21 cellular contexts compared by ENCODE assay signal in the genomic region with DNA sequence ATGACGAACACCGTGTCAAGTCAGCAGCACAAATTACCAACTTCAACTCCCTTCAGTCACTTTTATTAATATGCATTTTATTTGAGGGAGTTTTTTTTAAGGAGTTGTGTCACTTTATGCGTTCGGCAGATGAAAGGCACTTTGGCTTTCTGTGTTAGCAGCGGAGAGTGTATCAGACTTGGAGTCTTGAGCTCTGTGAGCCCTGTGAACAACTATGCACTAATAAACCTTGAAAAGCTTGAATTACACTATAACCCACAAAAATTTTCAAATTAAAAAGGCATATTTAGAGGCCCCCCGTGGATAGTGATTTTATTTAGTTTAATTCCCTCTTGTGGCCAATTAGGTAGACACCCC.
DNase-seq lines count a peak whose midpoint lies in the region; ATAC-seq and TF ChIP-seq lines count a peak whose summit lies in the region.
"Had no signal": no experiment of that assay in that cellular context is flagged by ENCODE, and none has a peak within 500 bp of the region (broad histone marks: within the 10 kb centered on the region; RNA-seq: fewer than 3 reads in every experiment).

No MANE protein-coding gene starts in this region.

- H3K4me2 ChIP-seq in osteoblast (ENCODE audit: insufficient read depth, low read length): peak overlapping the region; percentile 82
- H3K4me2 ChIP-seq: A549, smooth muscle cell had no signal

- H3K36me3 Mint-ChIP-seq in activated CD8-positive, alpha-beta T cell treated with anti-CD3 and anti-CD28 coated beads for 36 hours (ENCODE audit: low read depth): no peaks in the 10 kb centered on the region
- H3K36me3 Mint-ChIP-seq: activated naive CD4-positive, alpha-beta T cell treated with anti-CD3 and anti-CD28 coated beads, Interleukin-2, amount 50 U/mL, for 24 hours; memory B cell; naive B cell; T-cell had no signal

- no peaks in the 10 kb centered on the region for H3K27me3 Mint-ChIP-seq in activated CD8-positive, alpha-beta T cell treated with anti-CD3 and anti-CD28 coated beads for 36 hours
- H3K27me3 Mint-ChIP-seq: activated naive CD4-positive, alpha-beta T cell treated with anti-CD3 and anti-CD28 coated beads, Interleukin-2, amount 50 U/mL, for 24 hours; memory B cell; naive B cell; T-cell had no signal

- H2AFZ ChIP-seq in osteoblast (ENCODE audit: low read length): peak overlapping the region; percentile 58

- CTCF ChIA-PET in activated CD8-positive, alpha-beta T cell treated with anti-CD3 and anti-CD28 coated beads for 36 hours (lab: Charles Lee): no interaction called here

- H3K4me3 ChIP-seq in right cardiac atrium (ENCODE audit: low read length) (peak overlapping the region; percentile 16), epithelial cell of esophagus (ENCODE audit: low read length) (peak overlapping the region; percentile 27), osteoblast (ENCODE audit: insufficient read depth, low read length) (peak overlapping the region; percentile 61)
- H3K4me3 ChIP-seq: A549, smooth muscle cell had no signal

- H3K9me3 Mint-ChIP-seq in activated CD8-positive, alpha-beta T cell treated with anti-CD3 and anti-CD28 coated beads for 36 hours: no peaks in the 10 kb centered on the region
- H3K9me3 Mint-ChIP-seq: activated naive CD4-positive, alpha-beta T cell treated with anti-CD3 and anti-CD28 coated beads, Interleukin-2, amount 50 U/mL, for 24 hours; HFFc6; memory B cell had no signal

- H3K27me3 ChIP-seq in right cardiac atrium (ENCODE audit: control insufficient read depth, insufficient read depth) (no peaks in the 10 kb centered on the region), osteoblast (ENCODE audit: insufficient read depth, low read length) (no peaks in the 10 kb centered on the region)
- H3K27me3 ChIP-seq: foreskin keratinocyte had no signal

- WGBS in right cardiac atrium: 44% methylated on average over 6 of the region's 6 CpGs

- TF ChIP-seq CTCF in epithelial cell of esophagus (IDR thresholded peaks at IDR 0.05; ENCODE audit: insufficient read depth, low read depth, low read length, missing control alignments) (no peak), osteoblast (IDR thresholded peaks at IDR 0.05; ENCODE audit: extremely low read depth, low read depth, low read length) (no peak)
- no peak for TF ChIP-seq CTCF in activated CD8-positive, alpha-beta T cell treated with anti-CD3 and anti-CD28 coated beads for 36 hours (IDR thresholded peaks at IDR 0.05)

- ATAC-seq in right cardiac atrium: no peak
- no peak for ATAC-seq in Right ventricle myocardium superior (ENCODE audit: poor library complexity)
- no peak for ATAC-seq in HG02973 (IDR thresholded peaks at IDR 0.05; ENCODE audit: unreplicated experiment)
- no peak for ATAC-seq in HG02642 (IDR thresholded peaks at IDR 0.05; ENCODE audit: poor library complexity, unreplicated experiment)
- ATAC-seq in activated CD8-positive, alpha-beta T cell treated with anti-CD3 and anti-CD28 coated beads for 36 hours: no peak
- ATAC-seq: A549, foreskin keratinocyte, T-cell had no signal

- DNase-seq in right cardiac atrium (no peak), Right ventricle myocardium superior (no peak), epithelial cell of esophagus (ENCODE audit: low read depth) (no peak), osteoblast (ENCODE audit: insufficient read length, low spot score, missing footprints) (no peak), NCI-H1436 treated with DMSO at 0.1 percent for 48 hours (lab: John Stamatoyannopoulos, UW) (no peak)
- no peak for DNase-seq in activated CD8-positive, alpha-beta T cell treated with anti-CD3 and anti-CD28 coated beads for 36 hours
- DNase-seq: activated CD4-positive, alpha-beta T cell treated with anti-CD3 and anti-CD28 coated beads for 1 hour; DMS153; GF-D8; HFFc6; MM.1S; naive B cell; stimulated activated CD4-positive, alpha-beta T cell treated with anti-CD3 and anti-CD28 coated beads, Interleukin-4, amount 100 ng/mL, for 24 hours; T-cell had no signal

- no peak overlapping the region for H3K27ac Mint-ChIP-seq in activated CD8-positive, alpha-beta T cell treated with anti-CD3 and anti-CD28 coated beads for 36 hours
- H3K27ac Mint-ChIP-seq: activated naive CD4-positive, alpha-beta T cell treated with anti-CD3 and anti-CD28 coated beads, Interleukin-2, amount 50 U/mL, for 24 hours; HFFc6; memory B cell; T-cell had no signal

- no peaks in the 10 kb centered on the region for H3K9me3 ChIP-seq in right cardiac atrium (ENCODE audit: control insufficient read depth, low read length)
- no peaks in the 10 kb centered on the region for H3K9me3 ChIP-seq in osteoblast (ENCODE audit: low read depth, low read length)
- H3K9me3 ChIP-seq: A549 had no signal

- H3K27ac ChIP-seq in right cardiac atrium (ENCODE audit: low read length) (no peak overlapping the region), osteoblast (ENCODE audit: low read depth, low read length) (no peak overlapping the region)
- H3K27ac ChIP-seq: A549, foreskin keratinocyte had no signal

- intact Hi-C loops in right cardiac atrium (cut with DNase I): no loop called here
- intact Hi-C loops in Right ventricle myocardium superior (cut with DNase I): no loop called here
- intact Hi-C loops in activated CD8-positive, alpha-beta T cell treated with anti-CD3 and anti-CD28 coated beads for 36 hours (cut with micrococcal nuclease): no loop called here

- POLR2A ChIA-PET in activated CD8-positive, alpha-beta T cell treated with anti-CD3 and anti-CD28 coated beads for 36 hours (lab: Charles Lee): no interaction called here

- H4K20me1 ChIP-seq in osteoblast (ENCODE audit: insufficient read depth, low read length): no peaks in the 10 kb centered on the region

- no peak overlapping the region for H3K4me3 Mint-ChIP-seq in activated CD8-positive, alpha-beta T cell treated with anti-CD3 and anti-CD28 coated beads for 36 hours
- H3K4me3 Mint-ChIP-seq: activated naive CD4-positive, alpha-beta T cell treated with anti-CD3 and anti-CD28 coated beads, Interleukin-2, amount 50 U/mL, for 24 hours; HFFc6; memory B cell; naive B cell; T-cell had no signal

- H3K79me2 ChIP-seq in osteoblast (ENCODE audit: insufficient read depth, low read length): no peaks in the 10 kb centered on the region

- no peaks in the 10 kb centered on the region for H3K4me1 Mint-ChIP-seq in activated CD8-positive, alpha-beta T cell treated with anti-CD3 and anti-CD28 coated beads for 36 hours (ENCODE audit: low read depth)
- H3K4me1 Mint-ChIP-seq: activated naive CD4-positive, alpha-beta T cell treated with anti-CD3 and anti-CD28 coated beads, Interleukin-2, amount 50 U/mL, for 24 hours; memory B cell; naive B cell; T-cell had no signal

- no peaks in the 10 kb centered on the region for H3K4me1 ChIP-seq in right cardiac atrium (ENCODE audit: control insufficient read depth, insufficient read depth, low read length)
- H3K4me1 ChIP-seq in osteoblast (ENCODE audit: insufficient read depth, low read length): peaks cover 34% of the 10 kb centered on the region
- H3K4me1 ChIP-seq: foreskin keratinocyte had no signal

- no peaks in the 10 kb centered on the region for H3K36me3 ChIP-seq in osteoblast (ENCODE audit: insufficient read depth, low read length)
